ENCODE assay signal across 23 cellular contexts in genomic region chr15:57223887-57224286, GRCh38.
DNase-seq lines count a peak whose midpoint lies in the region; ATAC-seq, FAIRE-seq and TF ChIP-seq lines count a peak whose summit lies in the region.
"Had no signal": no experiment of that assay in that cellular context is flagged by ENCODE, and none has a peak within 500 bp of the region (broad histone marks: within the 10 kb centered on the region; RNA-seq: fewer than 3 reads in every experiment).

No MANE protein-coding gene starts in this region.

- POLR2A ChIA-PET in HEK293 (lab: Yijun Ruan, JAX) (no interaction called here), K562 (lab: Yijun Ruan, JAX) (interaction anchor here (1.0 kb wide), 1 partner anchor 8 kb away, joined by 3 read pairs; no protein-coding TSS in a partner anchor)
- POLR2A ChIA-PET in activated CD8-positive, alpha-beta T cell treated with anti-CD3 and anti-CD28 coated beads for 36 hours (lab: Charles Lee) = no interaction called here
- POLR2A ChIA-PET in CD4-positive, alpha-beta memory T cell (lab: Charles Lee; ENCODE audit: partially characterized antibody) = no interaction called here

- peak overlapping the region; percentile 33 for H3K4me3 Mint-ChIP-seq in neural progenitor cell
- no peak overlapping the region for H3K4me3 Mint-ChIP-seq in activated CD8-positive, alpha-beta T cell treated with anti-CD3 and anti-CD28 coated beads for 36 hours
- no peak overlapping the region for H3K4me3 Mint-ChIP-seq in CD4-positive, alpha-beta memory T cell
- H3K4me3 Mint-ChIP-seq: central memory CD8-positive, alpha-beta T cell; T-helper 2 cell treated with Interferon-gamma antibody and Interleukin-4, amounts not matched to agents 5 μg/mL and 100 μg/mL, for 36 hours had no signal

- H3K4me1 Mint-ChIP-seq in neural progenitor cell = peaks cover 63% of the 10 kb centered on the region
- peaks cover 28% of the 10 kb centered on the region for H3K4me1 Mint-ChIP-seq in activated CD8-positive, alpha-beta T cell treated with anti-CD3 and anti-CD28 coated beads for 36 hours (ENCODE audit: low read depth)
- peaks cover 8 to 16% (median 12%) of the 10 kb centered on the region in 4 donors for H3K4me1 Mint-ChIP-seq in CD4-positive, alpha-beta memory T cell

- H2AFZ ChIP-seq in K562 (ENCODE audit: low read depth, low read length) = no peak overlapping the region
- H2AFZ ChIP-seq in neural progenitor cell (replicated peaks) = no peak overlapping the region

- intact Hi-C loops in K562 (cut with micrococcal nuclease) = loop anchor here (5.0 kb wide), 2 partner anchors 98 to 337 kb away; no protein-coding TSS in a partner anchor
- intact Hi-C loops in activated CD8-positive, alpha-beta T cell treated with anti-CD3 and anti-CD28 coated beads for 36 hours (cut with micrococcal nuclease) = no loop called here
- intact Hi-C loops in CD4-positive, alpha-beta memory T cell (cut with micrococcal nuclease) = loop anchor here (2.0 kb wide), 1 partner anchor 19 kb away; no protein-coding TSS in a partner anchor

- H3K4me2 ChIP-seq in K562 (ENCODE audit: insufficient read depth, low read length) (no peak overlapping the region), neural progenitor cell (no peak overlapping the region)

- H3K4me1 ChIP-seq in HEK293 (ENCODE audit: control insufficient read depth, insufficient read depth, low read length) (0 out of 2 replicates have a peak, but pooled peaks cover 4% of the 10 kb centered on the region), K562 (replicated peaks in 1 of 2; ENCODE audit: control insufficient read depth in 2 of 2, insufficient read depth in 2 of 2, low read length in 2 of 2) (peaks cover 3 to 12% of the 10 kb centered on the region in 2 experiments; a peak in 3 of 5 replicates), neural progenitor cell (peaks cover 37% of the 10 kb centered on the region)
- H3K4me1 ChIP-seq in CD4-positive, alpha-beta memory T cell (ENCODE audit: insufficient read depth, low read length) = no peaks in the 10 kb centered on the region
- H3K4me1 ChIP-seq: ascending aorta had no signal

- in situ Hi-C loops in K562 (cut with MboI) = no loop called here

- TF ChIP-seq EP300 in K562 (IDR thresholded peaks at IDR 0.05; ENCODE audit: low read length) = no peak

- H3K4me3 ChIP-seq in HEK293 (ENCODE audit: low read depth, low read length) (no peak overlapping the region), MG63 (peak overlapping the region; percentile 4; the same call in 1 of the 2 replicates), K562 (no peak overlapping the region), neural progenitor cell (no peak overlapping the region)
- H3K4me3 ChIP-seq in CD4-positive, alpha-beta memory T cell (ENCODE audit: low read length in 2 of 2) = no peak overlapping the region
- H3K4me3 ChIP-seq: ascending aorta, skin epidermis, upper lobe of right lung had no signal

- DNase-seq in MG63 (no peak), K562 (ENCODE audit: extremely low read depth in 1 of 4, low spot score in 3 of 4) (peak in 1 of 4 experiments; percentile 15), neural progenitor cell (ENCODE audit: low spot score) (no peak)
- DNase-seq in activated CD8-positive, alpha-beta T cell treated with anti-CD3 and anti-CD28 coated beads for 36 hours = no peak
- no peak for DNase-seq in activated naive CD4-positive, alpha-beta T cell treated with anti-CD3 and anti-CD28 coated beads, Interleukin-2, amount 50 U/mL, for 16 hours
- DNase-seq in CD4-positive, alpha-beta memory T cell = no peak
- DNase-seq: activated CD4-positive, alpha-beta T cell treated with anti-CD3 and anti-CD28 coated beads, Interleukin-2, amount 50 U/mL, for 1 hour; AML-193; dorsolateral prefrontal cortex; NCI-H1436; stimulated activated CD4-positive, alpha-beta T cell treated with anti-CD3 and anti-CD28 coated beads, Interleukin-1b, Interleukin-23, amount 100 ng/mL, for 48 hours; substantia nigra; upper lobe of right lung had no signal

- CTCF ChIA-PET in HEK293 (lab: Yijun Ruan, JAX) (no interaction called here), K562 (lab: Yijun Ruan, JAX; ENCODE audit: low intra/inter-chr PET ratio) (no interaction called here)
- CTCF ChIA-PET in activated CD8-positive, alpha-beta T cell treated with anti-CD3 and anti-CD28 coated beads for 36 hours (lab: Charles Lee) = no interaction called here
- CTCF ChIA-PET in CD4-positive, alpha-beta memory T cell (lab: Charles Lee; ENCODE audit: partially characterized antibody) = no interaction called here

- no peak overlapping the region for H3K9ac ChIP-seq in K562 (ENCODE audit: insufficient read depth in 1 of 2, low read depth in 2 of 2, low read length in 2 of 2)
- no peak overlapping the region for H3K9ac ChIP-seq in neural progenitor cell

- H3K79me2 ChIP-seq in K562 (ENCODE audit: control insufficient read depth, insufficient read depth, low read length) (peaks cover 25% of the 10 kb centered on the region), neural progenitor cell (ENCODE audit: low read depth) (peaks cover 86% of the 10 kb centered on the region)

- H3K27ac Mint-ChIP-seq in neural progenitor cell = no peak overlapping the region
- H3K27ac Mint-ChIP-seq in activated CD8-positive, alpha-beta T cell treated with anti-CD3 and anti-CD28 coated beads for 36 hours = no peak overlapping the region
- H3K27ac Mint-ChIP-seq in CD4-positive, alpha-beta memory T cell = no peak overlapping the region
- H3K27ac Mint-ChIP-seq: activated naive CD4-positive, alpha-beta T cell treated with anti-CD3 and anti-CD28 coated beads, Interleukin-2, amount 50 U/mL, for 72 hours; T-helper 2 cell treated with Interferon-gamma antibody and Interleukin-4, amounts not matched to agents 5 μg/mL and 100 μg/mL, for 36 hours had no signal

- 26% methylated on average over 2 of the region's 2 CpGs for WGBS in K562 (ENCODE audit: insufficient coverage, low coverage, missing lambda C conversion rate)

- H3K27ac ChIP-seq in HEK293 (ENCODE audit: extremely low read depth, low read depth, low read length) (no peak overlapping the region), K562 (ENCODE audit: extremely low read depth, low read depth, low read length) (no peak overlapping the region; the same call in 2 of the 3 replicates), neural progenitor cell (peak overlapping the region; percentile 2)
- no peak overlapping the region for H3K27ac ChIP-seq in CD4-positive, alpha-beta memory T cell (ENCODE audit: low read depth, low read length)
- H3K27ac ChIP-seq: ascending aorta, RWPE1, upper lobe of right lung, VCaP had no signal

- H3K27me3 Mint-ChIP-seq in neural progenitor cell (ENCODE audit: insufficient read depth, low read depth) = no peaks in the 10 kb centered on the region
- no peaks in the 10 kb centered on the region for H3K27me3 Mint-ChIP-seq in activated CD8-positive, alpha-beta T cell treated with anti-CD3 and anti-CD28 coated beads for 36 hours
- H3K27me3 Mint-ChIP-seq in CD4-positive, alpha-beta memory T cell = no peaks in the 10 kb centered on the region
- H3K27me3 Mint-ChIP-seq: central memory CD8-positive, alpha-beta T cell had no signal

- H4K20me1 ChIP-seq in K562 (replicated peaks; ENCODE audit: control insufficient read depth, insufficient read depth, low read length) (no peaks in the 10 kb centered on the region), neural progenitor cell (ENCODE audit: low read depth) (peaks cover 24% of the 10 kb centered on the region)

- H3K9me3 Mint-ChIP-seq in neural progenitor cell = no peaks in the 10 kb centered on the region
- H3K9me3 Mint-ChIP-seq in activated CD8-positive, alpha-beta T cell treated with anti-CD3 and anti-CD28 coated beads for 36 hours = no peaks in the 10 kb centered on the region
- no peaks in the 10 kb centered on the region for H3K9me3 Mint-ChIP-seq in CD4-positive, alpha-beta memory T cell
- H3K9me3 Mint-ChIP-seq: activated naive CD4-positive, alpha-beta T cell treated with anti-CD3 and anti-CD28 coated beads, Interleukin-2, amount 50 U/mL, for 72 hours; central memory CD8-positive, alpha-beta T cell; T-helper 2 cell treated with Interferon-gamma antibody and Interleukin-4, amounts not matched to agents 5 μg/mL and 100 μg/mL, for 36 hours had no signal

- ATAC-seq in K562 = peak; percentile 65; the same call in 2 of the 3 replicates
- ATAC-seq in HG02763 (IDR thresholded peaks at IDR 0.05; ENCODE audit: unreplicated experiment) = no peak
- no peak for ATAC-seq in activated CD8-positive, alpha-beta T cell treated with anti-CD3 and anti-CD28 coated beads for 36 hours
- ATAC-seq: activated naive CD4-positive, alpha-beta T cell treated with anti-CD3 and anti-CD28 coated beads, Interleukin-2, amount 50 U/mL, for 72 hours; upper lobe of right lung had no signal

- H3K27me3 ChIP-seq in MG63 (no peaks in the 10 kb centered on the region), K562 (ENCODE audit: control insufficient read depth in 2 of 2, insufficient read depth in 2 of 2, low read length in 2 of 2) (no peaks in the 10 kb centered on the region), neural progenitor cell (no peaks in the 10 kb centered on the region)
- no peaks in the 10 kb centered on the region for H3K27me3 ChIP-seq in CD4-positive, alpha-beta memory T cell (ENCODE audit: insufficient read depth, low read length)
- H3K27me3 ChIP-seq: ascending aorta, dorsolateral prefrontal cortex, upper lobe of right lung had no signal

- H3K9me3 ChIP-seq in HEK293 (ENCODE audit: control insufficient read depth, insufficient read depth, low read depth, low read length) (no peaks in the 10 kb centered on the region), MG63 (no peaks in the 10 kb centered on the region), K562 (replicated peaks; ENCODE audit: control insufficient read depth, insufficient read depth, low read depth, low read length) (no peaks in the 10 kb centered on the region), neural progenitor cell (ENCODE audit: low read depth) (no peaks in the 10 kb centered on the region)
- no peaks in the 10 kb centered on the region for H3K9me3 ChIP-seq in CD4-positive, alpha-beta memory T cell (ENCODE audit: control insufficient read depth in 1 of 2, low read length in 2 of 2)
- H3K9me3 ChIP-seq: ascending aorta, upper lobe of right lung had no signal

- TF ChIP-seq POLR2A in K562 (conservative IDR thresholded peaks at IDR 0.05) = no peak

- no peaks in the 10 kb centered on the region for H3K36me3 ChIP-seq in HEK293 (ENCODE audit: control insufficient read depth in 2 of 2, insufficient read depth in 1 of 2, low read length in 2 of 2)
- H3K36me3 ChIP-seq in MG63 = no peaks in the 10 kb centered on the region
- H3K36me3 ChIP-seq in K562 (ENCODE audit: control insufficient read depth, insufficient read depth, low read length) = no peaks in the 10 kb centered on the region
- H3K36me3 ChIP-seq in neural progenitor cell = no peaks in the 10 kb centered on the region
- no peaks in the 10 kb centered on the region for H3K36me3 ChIP-seq in CD4-positive, alpha-beta memory T cell (ENCODE audit: insufficient read depth, low read length)
- H3K36me3 ChIP-seq: ascending aorta, upper lobe of right lung had no signal

- no peaks in the 10 kb centered on the region for H3K36me3 Mint-ChIP-seq in neural progenitor cell
- no peaks in the 10 kb centered on the region for H3K36me3 Mint-ChIP-seq in activated CD8-positive, alpha-beta T cell treated with anti-CD3 and anti-CD28 coated beads for 36 hours (ENCODE audit: low read depth)
- no peaks in the 10 kb centered on the region for H3K36me3 Mint-ChIP-seq in CD4-positive, alpha-beta memory T cell
- H3K36me3 Mint-ChIP-seq: activated naive CD4-positive, alpha-beta T cell treated with anti-CD3 and anti-CD28 coated beads, Interleukin-2, amount 50 U/mL, for 72 hours had no signal

- H3K9me1 ChIP-seq in K562 (ENCODE audit: control insufficient read depth, insufficient read depth, low read length) = no peaks in the 10 kb centered on the region

- peaks cover 10% of the 10 kb centered on the region for H3F3A ChIP-seq in neural progenitor cell (ENCODE audit: low read depth)

- no peak for TF ChIP-seq RAD21 in K562 (CRISPR knock-in tag; conservative IDR thresholded peaks at IDR 0.05 in 1 of 2, IDR thresholded peaks at IDR 0.05 in 1 of 2)

- FAIRE-seq in K562 (lab: Jason Lieb, UNC) = no peak
- FAIRE-seq: endothelial cell of umbilical vein had no signal

- TF ChIP-seq CTCF in HEK293 (tag by site-specific recombination; IDR thresholded peaks at IDR 0.05) (no peak), K562 (IDR thresholded peaks at IDR 0.05 in 2 of 3, conservative IDR thresholded peaks at IDR 0.05 in 1 of 3; ENCODE audit: insufficient read depth in 2 of 3, low read depth in 1 of 3, low read length in 3 of 3) (no peak), neural progenitor cell (IDR thresholded peaks at IDR 0.05) (no peak)
- no peak for TF ChIP-seq CTCF in activated CD8-positive, alpha-beta T cell treated with anti-CD3 and anti-CD28 coated beads for 36 hours (IDR thresholded peaks at IDR 0.05)

- BruUV-seq in K562 (replicated peaks; lab: Mats Ljungman, UMichigan) = no TSS peak
